Comparison of ENCODE assay signal across 16 cellular contexts in the genomic region with DNA sequence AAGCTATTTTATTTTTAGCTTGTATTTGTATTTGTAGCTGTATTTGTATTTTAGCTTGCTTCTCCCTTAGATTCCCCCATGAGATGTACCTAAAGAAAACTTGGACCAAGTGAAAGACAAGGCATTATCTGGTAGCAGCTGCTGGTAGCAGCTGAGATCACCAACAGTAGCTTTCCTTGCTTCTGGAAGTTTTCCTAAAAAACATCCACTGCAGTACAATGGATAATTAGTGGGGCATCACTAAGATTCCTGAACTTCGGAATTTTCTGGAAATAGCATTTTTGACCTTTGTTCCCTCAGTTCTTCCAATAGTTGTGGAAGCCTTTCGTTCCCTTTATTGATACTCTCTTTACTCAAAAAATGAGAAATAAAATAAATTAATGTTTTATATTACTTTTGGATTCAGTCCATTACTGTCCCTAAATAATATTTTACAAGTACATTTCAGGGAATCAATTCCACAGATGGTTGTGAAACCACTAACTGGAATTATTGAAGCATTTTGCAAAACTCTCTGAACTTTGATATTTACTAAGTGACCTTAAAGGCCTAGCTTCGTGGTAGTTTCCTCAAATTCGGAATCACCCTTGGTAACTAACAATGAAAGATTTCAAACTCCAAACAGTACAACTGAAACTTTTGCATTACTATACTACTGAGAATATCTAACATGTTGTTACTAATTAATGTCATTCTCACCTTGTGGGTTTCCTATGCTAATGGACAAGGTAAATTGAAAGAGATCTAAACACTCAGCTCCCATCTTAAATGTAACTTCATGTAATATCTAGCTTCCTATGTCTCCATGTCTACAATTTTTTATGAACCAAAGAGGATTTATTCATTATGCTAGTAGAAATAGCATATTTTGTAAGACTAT. TPM values are rescaled to one million over a fixed set of nuclear protein-coding genes. Genes with fewer than 3 reads are reported as not detected.
"Had no signal": no experiment of that assay in that cellular context is flagged by ENCODE, and none has a peak within 500 bp of the region (broad histone marks: within the 10 kb centered on the region; RNA-seq: fewer than 3 reads in every experiment).

No MANE protein-coding gene starts in this region.

RNA-seq across cellular contexts. Expression of a gene that starts 30.3 kb away (rescaled TPM):
- total RNA-seq: natural killer cell, osteoblast, progenitor cell of endocrine pancreas, psoas muscle, renal cortical epithelial cell, right cardiac atrium, smooth muscle cell, testis, transverse colon, upper lobe of right lung had no signal
- polyA plus RNA-seq: neural cell, smooth muscle cell had no signal

RNA-seq across cellular contexts. Expression of a gene that starts 38.0 kb away (rescaled TPM):
- total RNA-seq: natural killer cell, osteoblast, ovary, progenitor cell of endocrine pancreas, psoas muscle, renal cortical epithelial cell, right cardiac atrium, sciatic nerve, smooth muscle cell, suprapubic skin, transverse colon, upper lobe of right lung, urinary bladder had no signal
- polyA plus RNA-seq: neural cell, ovary, psoas muscle, right cardiac atrium, smooth muscle cell, spleen had no signal
